ENCODE assay signal across 2 cellular contexts in genomic region chr5:108144332-108144731, GRCh38.
TF ChIP-seq lines count a peak whose summit lies in the region.

No MANE protein-coding gene starts in this region.

TF ChIP-seq in A549, 52 proteins besides CTCF, POLR2A, EP300 and RAD21 (continued from another document):
- TF ChIP-seq E2F6 (IDR thresholded peaks at IDR 0.05; ENCODE audit: borderline replicate concordance, low read depth) (no peak), BHLHE40 (IDR thresholded peaks at IDR 0.05; ENCODE audit: low read depth, low read length) (no peak), FOSB (CRISPR knock-in tag; IDR thresholded peaks at IDR 0.05) (no peak)

TF ChIP-seq in SK-N-SH, 30 proteins besides CTCF, POLR2A, EP300 and RAD21 (continued from another document):
- TF ChIP-seq, protein P1, sequence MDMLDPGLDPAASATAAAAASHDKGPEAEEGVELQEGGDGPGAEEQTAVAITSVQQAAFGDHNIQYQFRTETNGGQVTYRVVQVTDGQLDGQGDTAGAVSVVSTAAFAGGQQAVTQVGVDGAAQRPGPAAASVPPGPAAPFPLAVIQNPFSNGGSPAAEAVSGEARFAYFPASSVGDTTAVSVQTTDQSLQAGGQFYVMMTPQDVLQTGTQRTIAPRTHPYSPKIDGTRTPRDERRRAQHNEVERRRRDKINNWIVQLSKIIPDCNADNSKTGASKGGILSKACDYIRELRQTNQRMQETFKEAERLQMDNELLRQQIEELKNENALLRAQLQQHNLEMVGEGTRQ (IDR thresholded peaks at IDR 0.05; ENCODE audit: borderline replicate concordance, low read depth, low read length), result no peak
- TF ChIP-seq, protein P2, sequence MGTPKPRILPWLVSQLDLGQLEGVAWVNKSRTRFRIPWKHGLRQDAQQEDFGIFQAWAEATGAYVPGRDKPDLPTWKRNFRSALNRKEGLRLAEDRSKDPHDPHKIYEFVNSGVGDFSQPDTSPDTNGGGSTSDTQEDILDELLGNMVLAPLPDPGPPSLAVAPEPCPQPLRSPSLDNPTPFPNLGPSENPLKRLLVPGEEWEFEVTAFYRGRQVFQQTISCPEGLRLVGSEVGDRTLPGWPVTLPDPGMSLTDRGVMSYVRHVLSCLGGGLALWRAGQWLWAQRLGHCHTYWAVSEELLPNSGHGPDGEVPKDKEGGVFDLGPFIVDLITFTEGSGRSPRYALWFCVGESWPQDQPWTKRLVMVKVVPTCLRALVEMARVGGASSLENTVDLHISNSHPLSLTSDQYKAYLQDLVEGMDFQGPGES (IDR thresholded peaks at IDR 0.05; ENCODE audit: low read depth, low read length), result no peak
- TF ChIP-seq MXI1 (IDR thresholded peaks at IDR 0.05; ENCODE audit: low read depth, low read length) (no peak), JUND (IDR thresholded peaks at IDR 0.05) (no peak)
